8 cellular contexts compared by ENCODE assay signal in the genomic region with DNA sequence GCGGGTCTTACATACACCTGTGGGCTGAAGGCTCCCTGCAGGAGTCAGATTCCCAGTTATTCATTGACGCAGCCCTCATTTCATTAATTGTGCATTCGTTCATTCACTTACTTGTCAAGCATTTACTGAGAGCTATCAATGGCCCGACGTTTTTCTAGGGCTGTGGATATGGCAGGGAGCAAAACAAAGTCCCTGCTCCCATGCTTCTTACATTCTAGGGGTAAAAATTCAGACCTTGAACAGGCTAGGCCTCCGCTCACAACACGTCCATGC. TPM values are rescaled to one million over a fixed set of nuclear protein-coding genes. Genes with fewer than 3 reads are reported as not detected.
DNase-seq lines count a peak whose midpoint lies in the region; ATAC-seq and TF ChIP-seq lines count a peak whose summit lies in the region.

No MANE protein-coding gene starts in this region.

- peak overlapping the region; percentile 73 for H3K4me2 ChIP-seq in GM23338

- H3K36me3 Mint-ChIP-seq in GM23338 (ENCODE audit: low read depth) (peaks cover 14% of the 10 kb centered on the region), glutamatergic neuron (ENCODE audit: unreplicated experiment) (no peaks in the 10 kb centered on the region)

- H4K20me1 ChIP-seq in GM23338 (replicated peaks; ENCODE audit: insufficient read depth): peaks cover 34% of the 10 kb centered on the region

- H3K4me1 ChIP-seq in GM23338 (ENCODE audit: insufficient read depth): peaks cover 10% of the 10 kb centered on the region; the same call in 1 of the 2 replicates

- H3K27ac Mint-ChIP-seq in GM23338: no peak overlapping the region
- no peak overlapping the region for H3K27ac Mint-ChIP-seq in glutamatergic neuron (ENCODE audit: unreplicated experiment)

- no peak overlapping the region for H3K27ac ChIP-seq in GM23338 (ENCODE audit: low read depth)
- H3K27ac ChIP-seq in skin epidermis: peak overlapping the region; percentile 23 to 98 (median 95)

- H3K36me3 ChIP-seq in GM23338 (ENCODE audit: insufficient read depth) (no peaks in the 10 kb centered on the region; the same call in none of the 2 replicates), MG63 (peaks cover 8% of the 10 kb centered on the region)

- H3K4me1 Mint-ChIP-seq in GM23338 (peaks cover 28% of the 10 kb centered on the region), glutamatergic neuron (ENCODE audit: low read depth, unreplicated experiment) (peaks cover 8% of the 10 kb centered on the region)

- H3K27me3 ChIP-seq in GM23338 (ENCODE audit: insufficient read depth) (no peaks in the 10 kb centered on the region), MG63 (no peaks in the 10 kb centered on the region)

- peaks cover 10% of the 10 kb centered on the region for H3K27me3 Mint-ChIP-seq in GM23338 (ENCODE audit: insufficient read depth, low read depth, poor library complexity)
- no peaks in the 10 kb centered on the region for H3K27me3 Mint-ChIP-seq in glutamatergic neuron (ENCODE audit: unreplicated experiment)

- no peaks in the 10 kb centered on the region; the same call in 1 of the 2 replicates for H3F3A ChIP-seq in GM23338 (replicated peaks; ENCODE audit: low read depth)

- peaks cover 44% of the 10 kb centered on the region for H3K79me2 ChIP-seq in GM23338 (replicated peaks; ENCODE audit: insufficient read depth)

- no peak for TF ChIP-seq CTCF in GM23338 (conservative IDR thresholded peaks at IDR 0.05; ENCODE audit: low read depth in 2 of 2)
- TF ChIP-seq CTCF in glutamatergic neuron (IDR thresholded peaks at IDR 0.05; ENCODE audit: partially characterized antibody, unreplicated experiment): peak; percentile 46

- DNase-seq in GM23338 (ENCODE audit: low spot score): no peak
- DNase-seq in SK-N-DZ (ENCODE audit: low spot score): peak; percentile 21
- DNase-seq in glutamatergic neuron: no peak
- no peak for DNase-seq in anterior cingulate cortex (lab: John Stamatoyannopoulos, UW)
- DNase-seq in DMS 273 (lab: John Stamatoyannopoulos, UW; ENCODE audit: unreplicated experiment): no peak
- no peak for DNase-seq in HPDE6-E6E7 (ENCODE audit: extremely low spot score)
- no peak for DNase-seq in MG63

- no peaks in the 10 kb centered on the region for H3K9me3 ChIP-seq in MG63

- H3K4me3 Mint-ChIP-seq in GM23338 (peak overlapping the region; percentile 90), glutamatergic neuron (ENCODE audit: unreplicated experiment) (peak overlapping the region; percentile 76)

- H2AFZ ChIP-seq in GM23338: peak overlapping the region; percentile 90

- no peaks in the 10 kb centered on the region for H3K9me2 ChIP-seq in GM23338 (ENCODE audit: insufficient read depth)

- no peaks in the 10 kb centered on the region; the same call in 2 of the 3 replicates for H3K9me3 Mint-ChIP-seq in GM23338
- H3K9me3 Mint-ChIP-seq in glutamatergic neuron (ENCODE audit: unreplicated experiment): peaks cover 8% of the 10 kb centered on the region

- peak overlapping the region; percentile 44 for H3K4me3 ChIP-seq in GM23338
- peak overlapping the region; percentile 84 to 100 (median 98) for H3K4me3 ChIP-seq in skin epidermis
- H3K4me3 ChIP-seq in MG63: no peak overlapping the region; the same call in 1 of the 2 replicates

- ATAC-seq in GM23338: no peak; the same call in 2 of the 3 replicates

TF ChIP-seq in GM23338, 12 proteins besides CTCF, POLR2A, EP300 and RAD21 (continues in another document):
- TF ChIP-seq JUNB (IDR thresholded peaks at IDR 0.05; ENCODE audit: unreplicated experiment) (no peak), NANOG (IDR thresholded peaks at IDR 0.05; ENCODE audit: borderline replicate concordance) (no peak), CREB1 (CRISPR knock-in tag; IDR thresholded peaks at IDR 0.05; ENCODE audit: low read depth) (no peak), EZH2 (IDR thresholded peaks at IDR 0.05; ENCODE audit: low read depth, unreplicated experiment) (no peak), ZNF114 (CRISPR knock-in tag; IDR thresholded peaks at IDR 0.05) (no peak), STAT1 (IDR thresholded peaks at IDR 0.05; ENCODE audit: unreplicated experiment) (no peak), ZNF331 (CRISPR knock-in tag; IDR thresholded peaks at IDR 0.05; ENCODE audit: low read depth) (no peak)
- TF ChIP-seq, protein P1, sequence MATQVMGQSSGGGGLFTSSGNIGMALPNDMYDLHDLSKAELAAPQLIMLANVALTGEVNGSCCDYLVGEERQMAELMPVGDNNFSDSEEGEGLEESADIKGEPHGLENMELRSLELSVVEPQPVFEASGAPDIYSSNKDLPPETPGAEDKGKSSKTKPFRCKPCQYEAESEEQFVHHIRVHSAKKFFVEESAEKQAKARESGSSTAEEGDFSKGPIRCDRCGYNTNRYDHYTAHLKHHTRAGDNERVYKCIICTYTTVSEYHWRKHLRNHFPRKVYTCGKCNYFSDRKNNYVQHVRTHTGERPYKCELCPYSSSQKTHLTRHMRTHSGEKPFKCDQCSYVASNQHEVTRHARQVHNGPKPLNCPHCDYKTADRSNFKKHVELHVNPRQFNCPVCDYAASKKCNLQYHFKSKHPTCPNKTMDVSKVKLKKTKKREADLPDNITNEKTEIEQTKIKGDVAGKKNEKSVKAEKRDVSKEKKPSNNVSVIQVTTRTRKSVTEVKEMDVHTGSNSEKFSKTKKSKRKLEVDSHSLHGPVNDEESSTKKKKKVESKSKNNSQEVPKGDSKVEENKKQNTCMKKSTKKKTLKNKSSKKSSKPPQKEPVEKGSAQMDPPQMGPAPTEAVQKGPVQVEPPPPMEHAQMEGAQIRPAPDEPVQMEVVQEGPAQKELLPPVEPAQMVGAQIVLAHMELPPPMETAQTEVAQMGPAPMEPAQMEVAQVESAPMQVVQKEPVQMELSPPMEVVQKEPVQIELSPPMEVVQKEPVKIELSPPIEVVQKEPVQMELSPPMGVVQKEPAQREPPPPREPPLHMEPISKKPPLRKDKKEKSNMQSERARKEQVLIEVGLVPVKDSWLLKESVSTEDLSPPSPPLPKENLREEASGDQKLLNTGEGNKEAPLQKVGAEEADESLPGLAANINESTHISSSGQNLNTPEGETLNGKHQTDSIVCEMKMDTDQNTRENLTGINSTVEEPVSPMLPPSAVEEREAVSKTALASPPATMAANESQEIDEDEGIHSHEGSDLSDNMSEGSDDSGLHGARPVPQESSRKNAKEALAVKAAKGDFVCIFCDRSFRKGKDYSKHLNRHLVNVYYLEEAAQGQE (IDR thresholded peaks at IDR 0.05; ENCODE audit: unreplicated experiment): no peak
- TF ChIP-seq, protein P2, sequence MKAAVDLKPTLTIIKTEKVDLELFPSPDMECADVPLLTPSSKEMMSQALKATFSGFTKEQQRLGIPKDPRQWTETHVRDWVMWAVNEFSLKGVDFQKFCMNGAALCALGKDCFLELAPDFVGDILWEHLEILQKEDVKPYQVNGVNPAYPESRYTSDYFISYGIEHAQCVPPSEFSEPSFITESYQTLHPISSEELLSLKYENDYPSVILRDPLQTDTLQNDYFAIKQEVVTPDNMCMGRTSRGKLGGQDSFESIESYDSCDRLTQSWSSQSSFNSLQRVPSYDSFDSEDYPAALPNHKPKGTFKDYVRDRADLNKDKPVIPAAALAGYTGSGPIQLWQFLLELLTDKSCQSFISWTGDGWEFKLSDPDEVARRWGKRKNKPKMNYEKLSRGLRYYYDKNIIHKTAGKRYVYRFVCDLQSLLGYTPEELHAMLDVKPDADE (IDR thresholded peaks at IDR 0.05): no peak

RNA-seq across cellular contexts. Expression of gene NSFL1C, which starts 0.4 kb away (rescaled TPM):
- total RNA-seq in GM23338 (2014; rRNA removed; shearing (Covaris generic)): 48.9 and 52.6 TPM in 2 replicates
- 84.9 and 92.2 TPM in 2 replicates for polyA plus RNA-seq in GM23338 (2016; fragmentation: Nextera tagmentation; extraction: Ambion mirVana)
- 19.0 and 20.8 TPM in 2 replicates for polyA plus RNA-seq in SK-N-DZ (2014; cell fraction: cytosol; rRNA removed)
- 30.2 and 45.4 TPM in 2 replicates for polyA plus RNA-seq in SK-N-DZ (2014; cell fraction: nucleus; rRNA removed)
- 71.4 TPM for total RNA-seq in glutamatergic neuron (ENCODE audit: unreplicated experiment)
- 57.6 and 62.5 TPM in 2 replicates for total RNA-seq in MG63 (2014; rRNA removed; shearing (Covaris generic); ENCODE audit: low replicate concordance)

RNA-seq across cellular contexts. Expression of gene SIRPB2, which starts 24.2 kb away (rescaled TPM):
- not detected in 2 replicates for total RNA-seq in GM23338 (2014; rRNA removed; shearing (Covaris generic))
- polyA plus RNA-seq in GM23338 (2016; fragmentation: Nextera tagmentation; extraction: Ambion mirVana): 0.29 TPM in 1 of 2 replicates, not detected in the other
- not detected in 2 replicates for polyA plus RNA-seq in SK-N-DZ (2014; cell fraction: cytosol; rRNA removed)
- not detected in 2 replicates for polyA plus RNA-seq in SK-N-DZ (2014; cell fraction: nucleus; rRNA removed)
- not detected for total RNA-seq in glutamatergic neuron (ENCODE audit: unreplicated experiment)
- total RNA-seq in MG63 (2014; rRNA removed; shearing (Covaris generic); ENCODE audit: low replicate concordance): not detected in 2 replicates
